In genomic region chr5:10520716-10521115, GRCh38 we compare ENCODE assay signal across 2 cellular contexts.
TF ChIP-seq lines count a peak whose summit lies in the region.

No MANE protein-coding gene starts in this region.

TF ChIP-seq in SK-N-SH treated with all-trans-retinoic acid at 6 μM for 48 hours, 23 proteins besides CTCF, POLR2A, EP300 and RAD21 (continued from another document):
- TF ChIP-seq SNAI2 (CRISPR knock-in tag; IDR thresholded peaks at IDR 0.05) (no peak), ZNF70 (CRISPR knock-in tag; IDR thresholded peaks at IDR 0.05) (no peak), ARNTL (CRISPR knock-in tag; IDR thresholded peaks at IDR 0.05; ENCODE audit: borderline replicate concordance, low read depth) (no peak), BACH2 (CRISPR knock-in tag; IDR thresholded peaks at IDR 0.05; ENCODE audit: borderline replicate concordance) (no peak), ZFP3 (CRISPR knock-in tag; IDR thresholded peaks at IDR 0.05) (no peak), CREB5 (CRISPR knock-in tag; IDR thresholded peaks at IDR 0.05; ENCODE audit: low read depth) (no peak), TCF4 (CRISPR knock-in tag; IDR thresholded peaks at IDR 0.05; ENCODE audit: borderline replicate concordance) (no peak), TOX (CRISPR knock-in tag; IDR thresholded peaks at IDR 0.05; ENCODE audit: borderline replicate concordance) (no peak), OSR1 (CRISPR knock-in tag; IDR thresholded peaks at IDR 0.05) (no peak), ZC3H10 (CRISPR knock-in tag; IDR thresholded peaks at IDR 0.05) (no peak)

TF ChIP-seq in SK-N-SH, 30 proteins besides CTCF, POLR2A, EP300 and RAD21 (continued from another document):
- TF ChIP-seq TCF12 (IDR thresholded peaks at IDR 0.05) (no peak), REST (IDR thresholded peaks at IDR 0.05; ENCODE audit: low read depth, low read length) (no peak), ELF1 (IDR thresholded peaks at IDR 0.05) (no peak), NRF1 (IDR thresholded peaks at IDR 0.05; ENCODE audit: low read depth, low read length) (no peak), CHD2 (IDR thresholded peaks at IDR 0.05; ENCODE audit: low read length, partially characterized antibody) (no peak), TAF1 (IDR thresholded peaks at IDR 0.05; ENCODE audit: borderline replicate concordance, low read depth, low read length) (no peak), RFX5 (IDR thresholded peaks at IDR 0.05; ENCODE audit: low read length) (no peak), YY1 (IDR thresholded peaks at IDR 0.05; ENCODE audit: low read depth) (no peak), USF1 (IDR thresholded peaks at IDR 0.05; ENCODE audit: borderline replicate concordance, low read depth) (no peak), SMC3 (IDR thresholded peaks at IDR 0.05; ENCODE audit: low read depth, low read length) (no peak), GATA2 (CRISPR knock-in tag; IDR thresholded peaks at IDR 0.05) (no peak), FOXJ3 (CRISPR knock-in tag; IDR thresholded peaks at IDR 0.05) (no peak), GABPA (IDR thresholded peaks at IDR 0.05; ENCODE audit: low read depth) (no peak), USF2 (IDR thresholded peaks at IDR 0.05; ENCODE audit: borderline replicate concordance, low read depth, low read length) (no peak), JUND (IDR thresholded peaks at IDR 0.05) (no peak)
